ENCODE assay signal across 9 cellular contexts in genomic region chr6:11278207-11278559, GRCh38. TPM values are rescaled to one million over a fixed set of nuclear protein-coding genes. Genes with fewer than 3 reads are reported as not detected.
A peak's percentile ranks its signal among the peaks of the same experiment; 100 is the strongest.
DNase-seq lines count a peak whose midpoint lies in the region; ATAC-seq and TF ChIP-seq lines count a peak whose summit lies in the region.
"Had no signal": no experiment of that assay in that cellular context is flagged by ENCODE, and none has a peak within 500 bp of the region (broad histone marks: within the 10 kb centered on the region; RNA-seq: fewer than 3 reads in every experiment).

No MANE protein-coding gene starts in this region.

- no peak for TF ChIP-seq POLR2A in lower leg skin (IDR thresholded peaks at IDR 0.05)

- intact Hi-C loops in ascending aorta (cut with DNase I) (loop anchor here (5.0 kb wide), 2 partner anchors 39 to 46 kb away; partner anchors contain the start of gene NEDD9), lower leg skin (cut with DNase I; ENCODE audit: low total_unique reads) (no loop called here)

- peak overlapping the region; percentile 63 to 67 for H3K27ac ChIP-seq in ascending aorta

- H3K36me3 ChIP-seq in ascending aorta: no peaks in the 10 kb centered on the region

- WGBS in lower leg skin, 2 donors: 83 to 84% methylated on average over 6 of the region's 6 CpGs

- H3K4me1 ChIP-seq in ascending aorta: peaks cover 3 to 17% of the 10 kb centered on the region in 2 donors

- no peak overlapping the region for H3K4me3 ChIP-seq in ascending aorta
- H3K4me3 ChIP-seq in lower leg skin (ENCODE audit: low read depth, poor library complexity, severe bottlenecking): no peak overlapping the region

- DNase-seq in ascending aorta (ENCODE audit: low spot score in 2 of 2) (no peak), lower leg skin (ENCODE audit: low spot score in 2 of 2) (no peak), HT-29 (ENCODE audit: low spot score) (no peak), DMS153 (lab: John Stamatoyannopoulos, UW) (no peak), SIG-M5 (lab: John Stamatoyannopoulos, UW) (no peak)
- peak; percentile 26 to 44 for DNase-seq in stimulated activated CD4-positive, alpha-beta T cell treated with anti-CD3 and anti-CD28 coated beads, Interleukin-2, amount 100 ng/mL, for 24 hours
- DNase-seq: OCI-M1 had no signal

- no peaks in the 10 kb centered on the region for H3K27me3 ChIP-seq in ascending aorta

- H3K9me3 ChIP-seq in ascending aorta: no peaks in the 10 kb centered on the region

- peak; percentile 33 for ATAC-seq in GM19023 (IDR thresholded peaks at IDR 0.05; ENCODE audit: unreplicated experiment)
- ATAC-seq in HG03442 (IDR thresholded peaks at IDR 0.05; ENCODE audit: unreplicated experiment): peak; percentile 34

- TF ChIP-seq CTCF in ascending aorta (IDR thresholded peaks at IDR 0.05): no peak
- no peak for TF ChIP-seq CTCF in lower leg skin (IDR thresholded peaks at IDR 0.05)

RNA-seq across cellular contexts. Expression of gene NEDD9, which starts 45.7 kb away (rescaled TPM):
- 150 TPM for total RNA-seq in ascending aorta
- total RNA-seq in lower leg skin: 10 to 100 TPM; 26.8 to 46.0 (median 32.6) TPM
- total RNA-seq in HT-29 (2014; rRNA removed; shearing (Covaris generic)): 35.4 and 36.4 TPM in 2 replicates

Comparison
In these comparisons a context has a peak if more than half of its experiments do, and no peak if none do; other contexts are left out.
1. DNase-seq: peak in stimulated activated CD4-positive, alpha-beta T cell treated with anti-CD3 and anti-CD28 coated beads, Interleukin-2, amount 100 ng/mL, for 24 hours (2 of 2); none in ascending aorta (0 of 2), lower leg skin (0 of 2), HT-29 (single experiment), DMS153 (single experiment) and SIG-M5 (single experiment).